ENCODE assay signal across 23 cellular contexts in genomic region chr17:32320847-32321246, GRCh38. TPM values are rescaled to one million over a fixed set of nuclear protein-coding genes. Genes with fewer than 3 reads are reported as not detected.
DNase-seq lines count a peak whose midpoint lies in the region; ATAC-seq, FAIRE-seq and TF ChIP-seq lines count a peak whose summit lies in the region.
"Had no signal": no experiment of that assay in that cellular context is flagged by ENCODE, and none has a peak within 500 bp of the region (broad histone marks: within the 10 kb centered on the region; RNA-seq: fewer than 3 reads in every experiment).

No MANE protein-coding gene starts in this region.

- H2AK5ac ChIP-seq in IMR-90 (ENCODE audit: low read depth, low read length) (no peak overlapping the region), H1 (ENCODE audit: low read depth, low read length) (no peak overlapping the region)

- no peak for TF ChIP-seq CTCF in IMR-90 (conservative IDR thresholded peaks at IDR 0.05; ENCODE audit: low read depth, low read length)
- TF ChIP-seq CTCF in H1 (IDR thresholded peaks at IDR 0.05; ENCODE audit: control extremely low read depth in 1 of 3, insufficient read depth in 1 of 3, low read depth in 1 of 3, low read length in 3 of 3): no peak

- dilution Hi-C loops in IMR-90 (cut with HindIII; ENCODE audit: low sequenced_read_pairs, unreplicated experiment): no loop called here

- H4K5ac ChIP-seq in IMR-90 (ENCODE audit: low read depth, low read length) (no peak overlapping the region), H1 (ENCODE audit: insufficient read length, low read depth, low read length) (no peak overlapping the region)

- no peaks in the 10 kb centered on the region for H3K9me3 ChIP-seq in BLaER1 treated with 17β-estradiol and CSF1 and Interleukin-3, amounts not matched to agents 10 nM and 100 nM (replicated peaks in 1 of 11)
- H3K9me3 ChIP-seq in IMR-90 (ENCODE audit: control insufficient read depth, insufficient read depth, low read length) (no peaks in the 10 kb centered on the region), H1 (ENCODE audit: insufficient read depth in 2 of 2, low read depth in 1 of 2, low read length in 1 of 2) (no peaks in the 10 kb centered on the region)
- H3K9me3 ChIP-seq: BLaER1 had no signal

- DNase-seq in IMR-90 (no peak), H1 (ENCODE audit: low read depth in 1 of 2, low spot score in 2 of 2) (no peak), posterior vena cava (ENCODE audit: low spot score) (peak; percentile 68), AG08396 (ENCODE audit: low spot score) (no peak), OCI-M2 (lab: John Stamatoyannopoulos, UW; ENCODE audit: unreplicated experiment) (no peak), NCI-H1417 treated with DMSO at 0.1 percent for 48 hours (lab: John Stamatoyannopoulos, UW) (no peak)
- DNase-seq: ACHN; AML-193; CD8-positive, alpha-beta T cell; COR-L47; DMS 273 treated with DMSO at 0.1 percent for 48 hours; DMS53; DND-41; EL; Karpas-422; KBM-7 had no signal

- WGBS in IMR-90 (ENCODE audit: extremely low coverage in 2 of 2, insufficient read length in 1 of 2), 2 experiments: 75% methylated on average over 10 of the region's 15 CpGs; no CpG with 5 or more reads in 1 of the 2 experiments
- 94% methylated on average over 14 of the region's 15 CpGs; no CpG with 5 or more reads in 1 of the 2 experiments for WGBS in H1 (ENCODE audit: extremely low coverage in 1 of 2, insufficient coverage in 1 of 2, insufficient read length in 1 of 2, insufficient replicate concordance in 2 of 2, low coverage in 1 of 2, low lambda C conversion rate in 2 of 2, missing lambda C conversion rate in 1 of 2), 2 experiments

- peak overlapping the region; percentile 11 for H2AK9ac ChIP-seq in IMR-90 (replicated peaks; ENCODE audit: low read depth, low read length, poor library complexity)

- H3K14ac ChIP-seq in IMR-90 (replicated peaks; ENCODE audit: low read depth, low read length) (no peak overlapping the region), H1 (ENCODE audit: insufficient read length) (no peak overlapping the region)

- H3K36me3 ChIP-seq in BLaER1 treated with 17β-estradiol and CSF1 and Interleukin-3, amounts not matched to agents 10 nM and 100 nM: no peaks in the 10 kb centered on the region
- H3K36me3 ChIP-seq in IMR-90 (ENCODE audit: control insufficient read depth, insufficient read depth, low read length) (no peaks in the 10 kb centered on the region), H1 (ENCODE audit: control insufficient read depth in 2 of 4, insufficient read depth in 4 of 4, low read length in 3 of 4) (peaks cover 0 to 5% (median 0%) of the 10 kb centered on the region in 4 experiments; a peak in 1 of 8 replicates)
- H3K36me3 ChIP-seq: BLaER1 had no signal

- no peak overlapping the region for H2BK20ac ChIP-seq in IMR-90 (ENCODE audit: low read depth, low read length)
- no peak overlapping the region for H2BK20ac ChIP-seq in H1 (ENCODE audit: low read length)

- no peaks in the 10 kb centered on the region for H3K9me1 ChIP-seq in IMR-90 (ENCODE audit: insufficient read depth, low read length)

- H3K27ac ChIP-seq in BLaER1 treated with 17β-estradiol and CSF1 and Interleukin-3, amounts not matched to agents 10 nM and 100 nM: peak overlapping the region in 6 of 11 experiments; percentile 17 to 46 (median 44); a peak in 9 of 22 replicates
- H3K27ac ChIP-seq in IMR-90 (ENCODE audit: insufficient read depth, low read length) (no peak overlapping the region), H1 (ENCODE audit: low read depth, low read length) (no peak overlapping the region)
- H3K27ac ChIP-seq: BLaER1 had no signal

- FAIRE-seq in H1 (lab: Jason Lieb, UNC): no peak
- FAIRE-seq: A204.1, GM12878 had no signal

- no peaks in the 10 kb centered on the region for H3K79me1 ChIP-seq in IMR-90 (ENCODE audit: low read depth in 1 of 2, low read length in 2 of 2)
- H3K79me1 ChIP-seq in H1 (ENCODE audit: low read depth, low read length): no peaks in the 10 kb centered on the region

- H3K27me3 ChIP-seq in BLaER1 treated with 17β-estradiol and CSF1 and Interleukin-3, amounts not matched to agents 10 nM and 100 nM: no peaks in the 10 kb centered on the region
- H3K27me3 ChIP-seq in IMR-90 (ENCODE audit: control insufficient read depth, insufficient read depth, low read length) (peaks cover 7% of the 10 kb centered on the region), H1 (replicated peaks in 1 of 4; ENCODE audit: control insufficient read depth in 3 of 4, extremely low read depth in 1 of 4, insufficient read depth in 3 of 4, low read length in 3 of 4) (no peaks in the 10 kb centered on the region)
- H3K27me3 ChIP-seq: BLaER1 had no signal

- H2BK15ac ChIP-seq in IMR-90 (ENCODE audit: low read depth, low read length) (no peak overlapping the region), H1 (ENCODE audit: low read length) (no peak overlapping the region)

- BruUV-seq in IMR-90 (replicated peaks; lab: Mats Ljungman, UMichigan): no TSS peak

- TF ChIP-seq POLR2A in IMR-90 (IDR thresholded peaks at IDR 0.05; ENCODE audit: low read depth, low read length) (no peak), H1 (IDR thresholded peaks at IDR 0.05; ENCODE audit: control extremely low read depth in 1 of 2, low read depth in 2 of 2, low read length in 2 of 2) (no peak)

- H4K8ac ChIP-seq in IMR-90 (ENCODE audit: low read depth in 2 of 2, low read length in 2 of 2): no peak overlapping the region
- H4K8ac ChIP-seq in H1 (ENCODE audit: extremely low read depth, insufficient read depth, low read length): no peak overlapping the region

- H3K56ac ChIP-seq in IMR-90 (ENCODE audit: extremely low read depth, insufficient read depth, low read length) (no peak overlapping the region), H1 (replicated peaks; ENCODE audit: insufficient read length, low read depth, low read length) (no peak overlapping the region)

- H4K91ac ChIP-seq in IMR-90 (ENCODE audit: insufficient read depth, low read depth, low read length) (no peak overlapping the region), H1 (replicated peaks; ENCODE audit: insufficient read length, low read length) (no peak overlapping the region)

- H2BK12ac ChIP-seq in H1 (ENCODE audit: low read depth, low read length): 0 out of 2 replicates have a peak overlapping the region, but pooled peaks have one; percentile 50

- H3K4ac ChIP-seq in IMR-90 (ENCODE audit: low read depth, low read length): no peak overlapping the region
- no peak overlapping the region for H3K4ac ChIP-seq in H1 (replicated peaks; ENCODE audit: insufficient read length, low read depth, low read length)

- H3K23ac ChIP-seq in IMR-90 (ENCODE audit: low read depth, low read length) (no peak overlapping the region), H1 (ENCODE audit: insufficient read length) (no peak overlapping the region)

- in situ Hi-C loops in IMR-90 (cut with MboI; ENCODE audit: low sequenced_read_pairs): no loop called here

- no peaks in the 10 kb centered on the region for H4K20me1 ChIP-seq in BLaER1 treated with 17β-estradiol and CSF1 and Interleukin-3, amounts not matched to agents 10 nM and 100 nM
- H4K20me1 ChIP-seq in IMR-90 (ENCODE audit: insufficient read depth, low read length) (no peaks in the 10 kb centered on the region), H1 (replicated peaks in 1 of 2; ENCODE audit: control insufficient read depth in 1 of 2, insufficient read depth in 2 of 2, low read length in 2 of 2) (no peaks in the 10 kb centered on the region)
- H4K20me1 ChIP-seq: BLaER1 had no signal

- no peak overlapping the region for H3K4me3 ChIP-seq in BLaER1 treated with 17β-estradiol and CSF1 and Interleukin-3, amounts not matched to agents 10 nM and 100 nM
- no peak overlapping the region for H3K4me3 ChIP-seq in IMR-90 (ENCODE audit: insufficient read depth, low read depth, low read length)
- H3K4me3 ChIP-seq in H1 (ENCODE audit: extremely low read depth in 1 of 4, insufficient read depth in 2 of 4, low read depth in 3 of 4, low read length in 4 of 4): no peak overlapping the region
- H3K4me3 ChIP-seq: BLaER1, GM12878 had no signal

- POLR2A ChIA-PET in IMR-90 (lab: Charles Lee; ENCODE audit: unreplicated experiment): no interaction called here
- POLR2A ChIA-PET in H1 (lab: Charles Lee; ENCODE audit: partially characterized antibody): interaction anchor here (0.9 to 1.8 kb wide), 5 partner anchors 15 to 68 kb away, joined by 3 to 6 read pairs (median 3); no protein-coding TSS in a partner anchor

- H3K4me1 ChIP-seq in BLaER1 treated with 17β-estradiol and CSF1 and Interleukin-3, amounts not matched to agents 10 nM and 100 nM: peaks cover 14 to 72% (median 31%) of the 10 kb centered on the region in 10 experiments
- H3K4me1 ChIP-seq in IMR-90 (ENCODE audit: control insufficient read depth, insufficient read depth, low read length) (no peaks in the 10 kb centered on the region), H1 (replicated peaks in 1 of 4; ENCODE audit: control insufficient read depth in 3 of 4, insufficient read depth in 4 of 4, low read length in 3 of 4) (peaks cover 0 to 13% (median 10%) of the 10 kb centered on the region in 4 experiments; a peak in 6 of 7 replicates)

- no peak overlapping the region for H2BK5ac ChIP-seq in IMR-90 (ENCODE audit: low read depth, low read length, poor library complexity, severe bottlenecking)
- H2BK5ac ChIP-seq in H1 (ENCODE audit: low read depth, low read length): no peak overlapping the region

- peak overlapping the region in 3 of 11 experiments; percentile 24 to 30 (median 28); a peak in 4 of 22 replicates for H3K4me2 ChIP-seq in BLaER1 treated with 17β-estradiol and CSF1 and Interleukin-3, amounts not matched to agents 10 nM and 100 nM
- no peak overlapping the region for H3K4me2 ChIP-seq in IMR-90 (ENCODE audit: low read depth, low read length)
- no peak overlapping the region for H3K4me2 ChIP-seq in H1 (ENCODE audit: insufficient read depth in 1 of 2, low read depth in 2 of 2, low read length in 2 of 2)
- H3K4me2 ChIP-seq: BLaER1 had no signal

- H3K18ac ChIP-seq in IMR-90 (ENCODE audit: low read depth, low read length) (no peak overlapping the region), H1 (ENCODE audit: extremely low read depth, low read length) (no peak overlapping the region)

- TF ChIP-seq EP300 in H1 (IDR thresholded peaks at IDR 0.05; ENCODE audit: borderline replicate concordance in 1 of 2, low read depth in 2 of 2, low read length in 2 of 2): no peak

- H2AFZ ChIP-seq in IMR-90 (replicated peaks; ENCODE audit: low read length, poor library complexity) (peak overlapping the region; percentile 23), H1 (ENCODE audit: low read length) (no peak overlapping the region)

- CTCF ChIA-PET in IMR-90 (lab: Yijun Ruan, JAX) (interaction anchor here (0.5 to 1.2 kb wide), 2 partner anchors 11 to 385 kb away, joined by 3 to 4 read pairs; no protein-coding TSS in a partner anchor), H1 (lab: Charles Lee; ENCODE audit: partially characterized antibody) (interaction anchor here (0.7 to 13.3 kb wide), 17 partner anchors 8 to 70 kb away, joined by 3 to 170 read pairs (median 12); partner anchors contain the start of gene RHBDL3)

- no peaks in the 10 kb centered on the region for H3K79me2 ChIP-seq in H1 (ENCODE audit: control insufficient read depth in 1 of 2, insufficient read depth in 2 of 2, low read length in 2 of 2)

- H3K23me2 ChIP-seq in H1 (ENCODE audit: low read depth, low read length): no peaks in the 10 kb centered on the region

- TF ChIP-seq RAD21 in IMR-90 (IDR thresholded peaks at IDR 0.05; ENCODE audit: low read length) (no peak), H1 (IDR thresholded peaks at IDR 0.05 in 1 of 2, conservative IDR thresholded peaks at IDR 0.05 in 1 of 2; ENCODE audit: low read depth in 2 of 2, low read length in 2 of 2) (no peak)

- ATAC-seq in IMR-90 (ENCODE audit: low read depth) (no peak), GM21360 (IDR thresholded peaks at IDR 0.05; ENCODE audit: unreplicated experiment) (no peak)
- ATAC-seq: CD8-positive, alpha-beta T cell; GM12878; HCT116 had no signal

- intact Hi-C loops in IMR-90 (cut with micrococcal nuclease): no loop called here
- intact Hi-C loops in posterior vena cava (cut with DNase I): loop anchor here in 1 of 2 donors (5.0 kb wide), 1 partner anchor 69 kb away; no protein-coding TSS in a partner anchor

- peak overlapping the region in 3 of 11 experiments; percentile 7 to 42 (median 8); a peak in 4 of 22 replicates for H3K9ac ChIP-seq in BLaER1 treated with 17β-estradiol and CSF1 and Interleukin-3, amounts not matched to agents 10 nM and 100 nM
- H3K9ac ChIP-seq in IMR-90 (ENCODE audit: low read depth, low read length) (no peak overlapping the region), H1 (replicated peaks in 1 of 4; ENCODE audit: extremely low read depth in 1 of 4, low read depth in 3 of 4, low read length in 3 of 4) (no peak overlapping the region)
- H3K9ac ChIP-seq: BLaER1 had no signal

- H2BK120ac ChIP-seq in IMR-90 (ENCODE audit: low read depth, low read length): no peak overlapping the region
- H2BK120ac ChIP-seq in H1 (replicated peaks; ENCODE audit: low read depth, low read length): no peak overlapping the region

RNA-seq across cellular contexts. Expression of gene C17orf75, which starts 21.1 kb away (rescaled TPM):
- total RNA-seq in IMR-90 (2012; rRNA removed) (16.1 and 18.3 TPM in 2 replicates), posterior vena cava (10 to 100 TPM; 12.1 to 14.3 TPM)
- polyA plus RNA-seq in IMR-90 (2012; rRNA removed) (8.2 and 11.5 TPM in 2 replicates), H1 (2011; rRNA removed) (12.0 and 15.8 TPM in 2 replicates)
- polyA plus RNA-seq in IMR-90 (2012; cell fraction: cytosol; rRNA removed): 3.7 and 6.5 TPM in 2 replicates
- 10.4 and 27.8 TPM in 2 replicates for polyA plus RNA-seq in IMR-90 (2012; cell fraction: nucleus; rRNA removed; ENCODE audit: low replicate concordance)
- 35.4 and 42.6 TPM in 2 replicates for total RNA-seq in H1 (2021; fragmentation: NEBNext Ultra II Directional; extraction: Animal tissue kit (Norgen Biotek cat#: 25700))
- polyA plus RNA-seq in H1 (2011; cell fraction: cytosol; rRNA removed): 28.3 TPM
- 17.9 TPM for polyA plus RNA-seq in H1 (2011; cell fraction: nucleus; rRNA removed)
- 27.6 to 38.1 TPM (median 37.1 TPM) in 4 replicates for polyA plus RNA-seq in H1 (2012, experiment 1 of 2)
- 5.0 TPM for polyA plus RNA-seq in H1 (2012, experiment 2 of 2)
- 29.9 TPM for polyA plus RNA-seq in H1 (2013, experiment 1 of 2)
- 28.1 TPM for polyA plus RNA-seq in H1 (2013, experiment 2 of 2)
- polyA minus RNA-seq in H1 (2011; rRNA and poly(A)+ RNA removed): 19.6 and 23.2 TPM in 2 replicates
- polyA minus RNA-seq in H1 (2011; cell fraction: cytosol; rRNA and poly(A)+ RNA removed): 16.4 TPM
- 21.9 TPM for polyA minus RNA-seq in H1 (2011; cell fraction: nucleus; rRNA and poly(A)+ RNA removed)

RNA-seq across cellular contexts. Expression of gene ZNF207, which starts 29.1 kb away (rescaled TPM):
- 207 and 208 TPM in 2 replicates for total RNA-seq in IMR-90 (2012; rRNA removed)
- 181 and 199 TPM in 2 replicates for polyA plus RNA-seq in IMR-90 (2012; rRNA removed)
- 63.7 and 95.7 TPM in 2 replicates for polyA plus RNA-seq in IMR-90 (2012; cell fraction: cytosol; rRNA removed)
- 108 and 232 TPM in 2 replicates for polyA plus RNA-seq in IMR-90 (2012; cell fraction: nucleus; rRNA removed; ENCODE audit: low replicate concordance)
- total RNA-seq in H1 (2021; fragmentation: NEBNext Ultra II Directional; extraction: Animal tissue kit (Norgen Biotek cat#: 25700)): 254 and 268 TPM in 2 replicates
- polyA plus RNA-seq in H1 (2011; rRNA removed): 214 and 286 TPM in 2 replicates
- 246 TPM for polyA plus RNA-seq in H1 (2011; cell fraction: cytosol; rRNA removed)
- polyA plus RNA-seq in H1 (2011; cell fraction: nucleus; rRNA removed): 286 TPM
- polyA plus RNA-seq in H1 (2012, experiment 1 of 2): 183 to 222 TPM (median 202 TPM) in 4 replicates
- polyA plus RNA-seq in H1 (2012, experiment 2 of 2): 68.0 TPM
- polyA plus RNA-seq in H1 (2013, experiment 1 of 2): 185 TPM
- 175 TPM for polyA plus RNA-seq in H1 (2013, experiment 2 of 2)
- 453 and 460 TPM in 2 replicates for polyA minus RNA-seq in H1 (2011; rRNA and poly(A)+ RNA removed)
- 181 TPM for polyA minus RNA-seq in H1 (2011; cell fraction: cytosol; rRNA and poly(A)+ RNA removed)
- 307 TPM for polyA minus RNA-seq in H1 (2011; cell fraction: nucleus; rRNA and poly(A)+ RNA removed)
- total RNA-seq in posterior vena cava: 100 to 1,000 TPM; 113 TPM

RNA-seq across cellular contexts. Expression of gene RHBDL3, which starts 55.2 kb away (rescaled TPM):
- total RNA-seq in IMR-90 (2012; rRNA removed) (0.18 and 0.28 TPM in 2 replicates), posterior vena cava (under 1 TPM in 1 of 2 donors, not detected in 1; 0.86 TPM)
- polyA plus RNA-seq in IMR-90 (2012; rRNA removed) (0.09 and 0.11 TPM in 2 replicates), H1 (2011; rRNA removed) (9.6 and 15.9 TPM in 2 replicates)
- 0.07 and 0.35 TPM in 2 replicates for polyA plus RNA-seq in IMR-90 (2012; cell fraction: cytosol; rRNA removed)
- 0.08 and 0.10 TPM in 2 replicates for polyA plus RNA-seq in IMR-90 (2012; cell fraction: nucleus; rRNA removed; ENCODE audit: low replicate concordance)
- 11.8 and 12.2 TPM in 2 replicates for total RNA-seq in H1 (2021; fragmentation: NEBNext Ultra II Directional; extraction: Animal tissue kit (Norgen Biotek cat#: 25700))
- polyA plus RNA-seq in H1 (2011; cell fraction: cytosol; rRNA removed): 12.9 TPM
- 19.8 TPM for polyA plus RNA-seq in H1 (2011; cell fraction: nucleus; rRNA removed)
- 10.2 to 14.8 TPM (median 13.4 TPM) in 4 replicates for polyA plus RNA-seq in H1 (2012, experiment 1 of 2)
- 8.6 TPM for polyA plus RNA-seq in H1 (2012, experiment 2 of 2)
- polyA plus RNA-seq in H1 (2013, experiment 1 of 2): 2.7 TPM
- polyA plus RNA-seq in H1 (2013, experiment 2 of 2): 2.7 TPM
- 15.4 and 19.0 TPM in 2 replicates for polyA minus RNA-seq in H1 (2011; rRNA and poly(A)+ RNA removed)
- polyA minus RNA-seq in H1 (2011; cell fraction: cytosol; rRNA and poly(A)+ RNA removed): 8.8 TPM
- 12.4 TPM for polyA minus RNA-seq in H1 (2011; cell fraction: nucleus; rRNA and poly(A)+ RNA removed)
- total RNA-seq: CD8-positive, alpha-beta T cell; HT-29 had no signal

Comparison
In these comparisons a context has a peak if more than half of its experiments do, and no peak if none do; other contexts are left out.
1. H3K27ac ChIP-seq: peak in BLaER1 treated with 17β-estradiol and CSF1 and Interleukin-3, amounts not matched to agents 10 nM and 100 nM (6 of 11); none in IMR-90 (single experiment) and H1 (single experiment).